In the genomic region with DNA sequence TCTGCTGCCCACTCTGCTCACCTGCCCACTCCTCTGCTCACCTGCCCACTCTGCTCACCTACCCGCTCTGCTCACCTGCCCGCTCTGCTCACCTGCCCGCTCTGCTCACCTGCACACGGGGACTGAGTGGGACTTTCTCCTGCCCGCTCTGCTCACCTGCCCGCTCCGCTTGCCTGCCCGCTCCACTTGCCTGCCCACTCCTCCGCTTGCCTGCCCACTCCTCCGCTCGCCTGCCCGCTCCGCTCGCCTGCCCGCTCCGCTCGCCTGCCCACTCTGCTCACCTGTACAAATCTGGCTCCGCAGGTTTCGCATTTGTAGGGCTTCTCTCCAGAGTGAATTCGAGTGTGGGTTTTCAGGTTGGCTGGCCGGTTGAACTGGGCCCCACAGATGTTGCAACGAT, we compare ENCODE assay signal across 20 cellular contexts. TPM values are rescaled to one million over a fixed set of nuclear protein-coding genes. Genes with fewer than 3 reads are reported as not detected.
DNase-seq lines count a peak whose midpoint lies in the region; ATAC-seq, FAIRE-seq and TF ChIP-seq lines count a peak whose summit lies in the region.
"Had no signal": no experiment of that assay in that cellular context is flagged by ENCODE, and none has a peak within 500 bp of the region (broad histone marks: within the 10 kb centered on the region; RNA-seq: fewer than 3 reads in every experiment).

No MANE protein-coding gene starts in this region.

- intact Hi-C loops in HepG2 (cut with micrococcal nuclease; ENCODE audit: unreplicated experiment), result no loop called here
- intact Hi-C loops in right lobe of liver (cut with DNase I), result no loop called here
- intact Hi-C loops in gastrocnemius medialis (cut with DNase I; ENCODE audit: low total_unique reads), result no loop called here
- intact Hi-C loops in Calu3 (cut with micrococcal nuclease; ENCODE audit: unreplicated experiment), result no loop called here

- TF ChIP-seq EP300 in HepG2 (IDR thresholded peaks at IDR 0.05; ENCODE audit: low read depth in 2 of 2, low read length in 2 of 2) (no peak), HepG2 (CRISPR knock-in tag; IDR thresholded peaks at IDR 0.05; ENCODE audit: borderline replicate concordance) (no peak)

- H2AFZ ChIP-seq in HepG2 (ENCODE audit: low read length), result no peak overlapping the region
- H2AFZ ChIP-seq: GM23338 had no signal

- H3K9ac ChIP-seq in HepG2 (ENCODE audit: insufficient read depth, low read depth, low read length), result no peak overlapping the region

- H3K27ac ChIP-seq in HepG2 (ENCODE audit: extremely low read length, insufficient read depth, low read length) (no peak overlapping the region), right lobe of liver (no peak overlapping the region), gastrocnemius medialis (peak overlapping the region; percentile 73 to 100 (median 96)), substantia nigra (ENCODE audit: low read depth, low read length, poor library complexity, severe bottlenecking) (no peak overlapping the region)
- H3K27ac ChIP-seq: C4-2B, HL-60 had no signal

- H3K27me3 Mint-ChIP-seq in Calu3 (ENCODE audit: unreplicated experiment), result no peaks in the 10 kb centered on the region
- H3K27me3 Mint-ChIP-seq: CD4-positive, alpha-beta memory T cell had no signal

- no peaks in the 10 kb centered on the region for H3K9me3 ChIP-seq in HepG2 (ENCODE audit: low read length)
- H3K9me3 ChIP-seq in right lobe of liver, result no peaks in the 10 kb centered on the region
- no peaks in the 10 kb centered on the region for H3K9me3 ChIP-seq in gastrocnemius medialis
- H3K9me3 ChIP-seq: BE2C had no signal

- peaks cover 18% of the 10 kb centered on the region for H3K4me1 ChIP-seq in HepG2 (ENCODE audit: insufficient read depth, low read length)
- peaks cover 0 to 29% (median 6%) of the 10 kb centered on the region in 4 donors for H3K4me1 ChIP-seq in right lobe of liver
- H3K4me1 ChIP-seq in gastrocnemius medialis, result peaks cover 10 to 32% of the 10 kb centered on the region in 2 donors
- H3K4me1 ChIP-seq: BE2C had no signal

- H3K4me2 ChIP-seq in HepG2 (ENCODE audit: low read depth, low read length), result no peak overlapping the region
- H3K4me2 ChIP-seq: GM23338 had no signal

- H3K27ac Mint-ChIP-seq in Calu3 (ENCODE audit: unreplicated experiment), result no peak overlapping the region
- H3K27ac Mint-ChIP-seq: CD4-positive, alpha-beta memory T cell; GM23338 had no signal

- in situ Hi-C loops in HepG2 (cut with HindIII; ENCODE audit: extremely low pct_ligation_motif_present, low pct_unique_long_range_greater_than_20kb), result loop anchor here (25.0 kb wide), 3 partner anchors 687 to 1012 kb away; no protein-coding TSS in a partner anchor
- in situ Hi-C loops in gastrocnemius medialis (cut with MboI; ENCODE audit: low sequenced_read_pairs in 4 of 4), result loop anchor here (25.0 kb wide), 8 partner anchors 487 to 1062 kb away; no protein-coding TSS in a partner anchor

- no peaks in the 10 kb centered on the region for H3K4me1 Mint-ChIP-seq in Calu3 (ENCODE audit: low read depth, unreplicated experiment)
- H3K4me1 Mint-ChIP-seq: CD4-positive, alpha-beta memory T cell had no signal

- CTCF ChIA-PET in HepG2 (lab: Yijun Ruan, JAX; ENCODE audit: low intra/inter-chr PET ratio, low total read pairs), result no interaction called here
- CTCF ChIA-PET in Calu3 (lab: Charles Lee), result no interaction called here

- TF ChIP-seq POLR2A in HepG2 (IDR thresholded peaks at IDR 0.05; ENCODE audit: insufficient read depth in 1 of 2, low read depth in 2 of 2, low read length in 2 of 2) (0 out of 4 replicates have a peak, but pooled peaks of 1 of the 2 experiments have one; percentile 18), right lobe of liver (IDR thresholded peaks at IDR 0.05) (no peak), gastrocnemius medialis (IDR thresholded peaks at IDR 0.05) (no peak)

- ATAC-seq in HepG2 (no peak), right lobe of liver (no peak), esophagus mucosa (peak; percentile 55), gastrocnemius medialis (no peak)
- ATAC-seq: GM23338 had no signal

- no peak for TF ChIP-seq RAD21 in HepG2 (CRISPR knock-in tag; IDR thresholded peaks at IDR 0.05)

- WGBS in HepG2 (ENCODE audit: low lambda C conversion rate), result 95% methylated on average over 22 of the region's 22 CpGs
- 93% methylated on average over 21 of the region's 22 CpGs for WGBS in right lobe of liver (ENCODE audit: insufficient coverage, low coverage, low lambda C conversion rate, missing lambda C conversion rate)

- H3K4me3 Mint-ChIP-seq in Calu3 (ENCODE audit: low read depth, unreplicated experiment), result no peak overlapping the region
- H3K4me3 Mint-ChIP-seq: CD4-positive, alpha-beta memory T cell; GM23338 had no signal

- no peaks in the 10 kb centered on the region for H3K27me3 ChIP-seq in HepG2 (ENCODE audit: control insufficient read depth in 1 of 2, insufficient read depth in 2 of 2, low read length in 2 of 2)
- H3K27me3 ChIP-seq in right lobe of liver, result no peaks in the 10 kb centered on the region
- no peaks in the 10 kb centered on the region for H3K27me3 ChIP-seq in gastrocnemius medialis
- H3K27me3 ChIP-seq: BE2C had no signal

- no peaks in the 10 kb centered on the region for H3K79me2 ChIP-seq in HepG2 (ENCODE audit: insufficient read depth, low read length)

- POLR2A ChIA-PET in HepG2 (lab: Yijun Ruan, JAX), result no interaction called here

- peaks cover 57 to 84% of the 10 kb centered on the region in 2 experiments for H3K36me3 ChIP-seq in HepG2 (replicated peaks in 1 of 2; ENCODE audit: control insufficient read depth in 1 of 2, insufficient read depth in 2 of 2, low read length in 2 of 2)
- H3K36me3 ChIP-seq in right lobe of liver, result peaks cover 30 to 93% (median 61%) of the 10 kb centered on the region in 4 donors
- H3K36me3 ChIP-seq in gastrocnemius medialis, result peaks cover 23 to 91% of the 10 kb centered on the region in 2 donors

- peaks cover 14% of the 10 kb centered on the region; the same call in 1 of the 2 replicates for H4K20me1 ChIP-seq in HepG2 (ENCODE audit: insufficient read depth, low read length)

- no peak for FAIRE-seq in HepG2 (lab: Jason Lieb, UNC)
- FAIRE-seq: A204.1, D721Med, G401.6, GM12891 had no signal

- H3K4me3 ChIP-seq in HepG2 (replicated peaks in 1 of 3; ENCODE audit: insufficient read depth in 1 of 3, low read depth in 2 of 3, low read length in 3 of 3) (no peak overlapping the region), right lobe of liver (no peak overlapping the region), gastrocnemius medialis (no peak overlapping the region)
- H3K4me3 ChIP-seq: GM23338 had no signal

- BruUV-seq in HepG2 (replicated peaks; lab: Mats Ljungman, UMichigan) (no TSS peak), Calu3 (replicated peaks; lab: Mats Ljungman, UMichigan) (no TSS peak)

- peaks cover 29% of the 10 kb centered on the region for H3K36me3 Mint-ChIP-seq in Calu3 (ENCODE audit: insufficient read depth, unreplicated experiment)

- TF ChIP-seq CTCF in HepG2 (CRISPR knock-in tag; IDR thresholded peaks at IDR 0.05) (no peak), right lobe of liver (IDR thresholded peaks at IDR 0.05) (no peak), gastrocnemius medialis (IDR thresholded peaks at IDR 0.05 in 4 of 5, conservative IDR thresholded peaks at IDR 0.05 in 1 of 5) (no peak), Calu3 (IDR thresholded peaks at IDR 0.05; ENCODE audit: unreplicated experiment) (no peak)

- H3K9me3 Mint-ChIP-seq in Calu3 (ENCODE audit: low read depth, unreplicated experiment), result no peaks in the 10 kb centered on the region
- H3K9me3 Mint-ChIP-seq: CD4-positive, alpha-beta memory T cell; GM23338 had no signal

- DNase-seq in HepG2 (ENCODE audit: low spot score) (no peak), right lobe of liver (no peak), gastrocnemius medialis (no peak), Kasumi-1 (lab: John Stamatoyannopoulos, UW) (no peak), Calu3 (no peak), substantia nigra (lab: John Stamatoyannopoulos, UW) (no peak)
- DNase-seq: BE2C; CD4-positive, alpha-beta memory T cell; DMS153; DMS79 treated with DMSO at 0.1 percent for 48 hours; EL had no signal

RNA-seq across cellular contexts. Expression of gene BCL6, which starts 20.1 kb away (rescaled TPM):
- total RNA-seq in HepG2 (2016; rRNA removed; fragmentation: Illumina TruSeq; extraction: Trizol) (20.3 and 21.2 TPM in 2 replicates), right lobe of liver (10 to 100 TPM; 29.1 to 67.5 (median 41.8) TPM), esophagus mucosa (40.1 TPM), gastrocnemius medialis (100 to 1,000 TPM; 223 to 363 (median 292) TPM), Calu3 (2022) (28.3 and 35.1 TPM in 2 replicates)
- total RNA-seq in HepG2 (2016; cell fraction: cytosol; rRNA removed; fragmentation: Illumina TruSeq; extraction: Trizol; ENCODE audit: low read depth), result 5.3 and 5.8 TPM in 2 replicates
- total RNA-seq in HepG2 (2016; cell fraction: insoluble cytoplasmic fraction; rRNA removed; fragmentation: Illumina TruSeq; extraction: Trizol), result 12.4 and 21.0 TPM in 2 replicates
- total RNA-seq in HepG2 (2016; cell fraction: membrane; rRNA removed; fragmentation: Illumina TruSeq; extraction: Trizol), result 8.3 and 11.0 TPM in 2 replicates
- 25.9 and 29.9 TPM in 2 replicates for total RNA-seq in HepG2 (2016; cell fraction: nucleus; rRNA removed; fragmentation: Illumina TruSeq; extraction: Trizol)
- 53.7 and 67.5 TPM in 2 replicates for polyA plus RNA-seq in HepG2 (2011; rRNA removed)
- polyA plus RNA-seq in HepG2 (2011; cell fraction: cytosol; rRNA removed), result 18.9 and 19.0 TPM in 2 replicates
- 286 and 355 TPM in 2 replicates for polyA plus RNA-seq in HepG2 (2011; cell fraction: nucleus; rRNA removed)
- 95.9 and 236 TPM in 2 replicates for polyA plus RNA-seq in HepG2 (2012)
- 1.1 and 1.4 TPM in 2 replicates for polyA plus RNA-seq in HepG2 (2016; cell fraction: cytosol; fragmentation: Illumina TruSeq; extraction: Trizol; ENCODE audit: low read depth)
- polyA plus RNA-seq in HepG2 (2016; cell fraction: insoluble cytoplasmic fraction; fragmentation: Illumina TruSeq; extraction: Trizol; ENCODE audit: low read depth), result 19.4 and 26.5 TPM in 2 replicates
- polyA plus RNA-seq in HepG2 (2016; cell fraction: membrane; fragmentation: Illumina TruSeq; extraction: Trizol; ENCODE audit: low read depth), result 3.5 and 4.8 TPM in 2 replicates
- polyA plus RNA-seq in HepG2 (2016; cell fraction: nucleus; fragmentation: Illumina TruSeq; extraction: Trizol; ENCODE audit: insufficient read depth, low read depth), result 95.1 and 111 TPM in 2 replicates
- polyA minus RNA-seq in HepG2 (2011; rRNA and poly(A)+ RNA removed; ENCODE audit: low replicate concordance), result 16.4 and 68.3 TPM in 2 replicates
- polyA minus RNA-seq in HepG2 (2011; cell fraction: cytosol; rRNA and poly(A)+ RNA removed), result 22.3 and 35.5 TPM in 2 replicates
- 81.2 and 114 TPM in 2 replicates for polyA minus RNA-seq in HepG2 (2011; cell fraction: nucleus; rRNA and poly(A)+ RNA removed)

RNA-seq across cellular contexts. Expression of gene RTP2, which starts 22.9 kb away (rescaled TPM):
- total RNA-seq in HepG2 (2016; rRNA removed; fragmentation: Illumina TruSeq; extraction: Trizol), result not detected in 2 replicates
- not detected in 2 replicates for total RNA-seq in HepG2 (2016; cell fraction: cytosol; rRNA removed; fragmentation: Illumina TruSeq; extraction: Trizol; ENCODE audit: low read depth)
- not detected in 2 replicates for total RNA-seq in HepG2 (2016; cell fraction: insoluble cytoplasmic fraction; rRNA removed; fragmentation: Illumina TruSeq; extraction: Trizol)
- total RNA-seq in HepG2 (2016; cell fraction: membrane; rRNA removed; fragmentation: Illumina TruSeq; extraction: Trizol), result not detected in 2 replicates
- not detected in 2 replicates for total RNA-seq in HepG2 (2016; cell fraction: nucleus; rRNA removed; fragmentation: Illumina TruSeq; extraction: Trizol)
- polyA plus RNA-seq in HepG2 (2011; rRNA removed), result not detected in 2 replicates
- not detected in 2 replicates for polyA plus RNA-seq in HepG2 (2011; cell fraction: cytosol; rRNA removed)
- not detected in 2 replicates for polyA plus RNA-seq in HepG2 (2011; cell fraction: nucleus; rRNA removed)
- not detected in 2 replicates for polyA plus RNA-seq in HepG2 (2012)
- polyA plus RNA-seq in HepG2 (2016; cell fraction: cytosol; fragmentation: Illumina TruSeq; extraction: Trizol; ENCODE audit: low read depth), result not detected in 2 replicates
- polyA plus RNA-seq in HepG2 (2016; cell fraction: insoluble cytoplasmic fraction; fragmentation: Illumina TruSeq; extraction: Trizol; ENCODE audit: low read depth), result not detected in 2 replicates
- polyA plus RNA-seq in HepG2 (2016; cell fraction: membrane; fragmentation: Illumina TruSeq; extraction: Trizol; ENCODE audit: low read depth), result not detected in 2 replicates
- not detected in 2 replicates for polyA plus RNA-seq in HepG2 (2016; cell fraction: nucleus; fragmentation: Illumina TruSeq; extraction: Trizol; ENCODE audit: insufficient read depth, low read depth)
- polyA minus RNA-seq in HepG2 (2011; rRNA and poly(A)+ RNA removed; ENCODE audit: low replicate concordance), result 0.19 TPM in 1 of 2 replicates, not detected in the other
- polyA minus RNA-seq in HepG2 (2011; cell fraction: cytosol; rRNA and poly(A)+ RNA removed), result not detected in 2 replicates
- polyA minus RNA-seq in HepG2 (2011; cell fraction: nucleus; rRNA and poly(A)+ RNA removed), result not detected in 2 replicates
- not detected for total RNA-seq in right lobe of liver
- total RNA-seq in esophagus mucosa, result not detected
- 1 to 10 TPM in 3 of 4 donors, not detected in 1; 1.9 to 3.1 (median 2.3) TPM for total RNA-seq in gastrocnemius medialis
- not detected in 2 replicates for total RNA-seq in Calu3 (2022)
- total RNA-seq: CD4-positive, alpha-beta memory T cell; GM23338; H7 had no signal
- polyA plus RNA-seq: CD4-positive, alpha-beta memory T cell; GM23338 had no signal

RNA-seq across cellular contexts. Expression of gene SST, which starts 55.0 kb away (rescaled TPM):
- total RNA-seq in HepG2 (2016; rRNA removed; fragmentation: Illumina TruSeq; extraction: Trizol) (not detected in 2 replicates), right lobe of liver (not detected), esophagus mucosa (not detected), gastrocnemius medialis (not detected), Calu3 (2022) (not detected in 2 replicates)
- not detected in 2 replicates for total RNA-seq in HepG2 (2016; cell fraction: cytosol; rRNA removed; fragmentation: Illumina TruSeq; extraction: Trizol; ENCODE audit: low read depth)
- total RNA-seq in HepG2 (2016; cell fraction: insoluble cytoplasmic fraction; rRNA removed; fragmentation: Illumina TruSeq; extraction: Trizol), result not detected in 2 replicates
- total RNA-seq in HepG2 (2016; cell fraction: membrane; rRNA removed; fragmentation: Illumina TruSeq; extraction: Trizol), result not detected in 2 replicates
- total RNA-seq in HepG2 (2016; cell fraction: nucleus; rRNA removed; fragmentation: Illumina TruSeq; extraction: Trizol), result not detected in 2 replicates
- polyA plus RNA-seq in HepG2 (2011; rRNA removed), result not detected in 2 replicates
- not detected in 2 replicates for polyA plus RNA-seq in HepG2 (2011; cell fraction: cytosol; rRNA removed)
- polyA plus RNA-seq in HepG2 (2011; cell fraction: nucleus; rRNA removed), result not detected in 2 replicates
- polyA plus RNA-seq in HepG2 (2012), result not detected in 2 replicates
- not detected in 2 replicates for polyA plus RNA-seq in HepG2 (2016; cell fraction: cytosol; fragmentation: Illumina TruSeq; extraction: Trizol; ENCODE audit: low read depth)
- polyA plus RNA-seq in HepG2 (2016; cell fraction: insoluble cytoplasmic fraction; fragmentation: Illumina TruSeq; extraction: Trizol; ENCODE audit: low read depth), result not detected in 2 replicates
- not detected in 2 replicates for polyA plus RNA-seq in HepG2 (2016; cell fraction: membrane; fragmentation: Illumina TruSeq; extraction: Trizol; ENCODE audit: low read depth)
- not detected in 2 replicates for polyA plus RNA-seq in HepG2 (2016; cell fraction: nucleus; fragmentation: Illumina TruSeq; extraction: Trizol; ENCODE audit: insufficient read depth, low read depth)
- polyA minus RNA-seq in HepG2 (2011; rRNA and poly(A)+ RNA removed; ENCODE audit: low replicate concordance), result not detected in 2 replicates
- polyA minus RNA-seq in HepG2 (2011; cell fraction: cytosol; rRNA and poly(A)+ RNA removed), result not detected in 2 replicates
- not detected in 2 replicates for polyA minus RNA-seq in HepG2 (2011; cell fraction: nucleus; rRNA and poly(A)+ RNA removed)
- total RNA-seq: CD4-positive, alpha-beta memory T cell; GM23338 had no signal
- polyA plus RNA-seq: CD4-positive, alpha-beta memory T cell had no signal

Comparison
In these comparisons a context has a peak if more than half of its experiments do, and no peak if none do; other contexts are left out.
1. H3K27ac ChIP-seq: peak in gastrocnemius medialis (4 of 4); none in HepG2 (single experiment), right lobe of liver (0 of 3) and substantia nigra (single experiment).